In the genomic region with DNA sequence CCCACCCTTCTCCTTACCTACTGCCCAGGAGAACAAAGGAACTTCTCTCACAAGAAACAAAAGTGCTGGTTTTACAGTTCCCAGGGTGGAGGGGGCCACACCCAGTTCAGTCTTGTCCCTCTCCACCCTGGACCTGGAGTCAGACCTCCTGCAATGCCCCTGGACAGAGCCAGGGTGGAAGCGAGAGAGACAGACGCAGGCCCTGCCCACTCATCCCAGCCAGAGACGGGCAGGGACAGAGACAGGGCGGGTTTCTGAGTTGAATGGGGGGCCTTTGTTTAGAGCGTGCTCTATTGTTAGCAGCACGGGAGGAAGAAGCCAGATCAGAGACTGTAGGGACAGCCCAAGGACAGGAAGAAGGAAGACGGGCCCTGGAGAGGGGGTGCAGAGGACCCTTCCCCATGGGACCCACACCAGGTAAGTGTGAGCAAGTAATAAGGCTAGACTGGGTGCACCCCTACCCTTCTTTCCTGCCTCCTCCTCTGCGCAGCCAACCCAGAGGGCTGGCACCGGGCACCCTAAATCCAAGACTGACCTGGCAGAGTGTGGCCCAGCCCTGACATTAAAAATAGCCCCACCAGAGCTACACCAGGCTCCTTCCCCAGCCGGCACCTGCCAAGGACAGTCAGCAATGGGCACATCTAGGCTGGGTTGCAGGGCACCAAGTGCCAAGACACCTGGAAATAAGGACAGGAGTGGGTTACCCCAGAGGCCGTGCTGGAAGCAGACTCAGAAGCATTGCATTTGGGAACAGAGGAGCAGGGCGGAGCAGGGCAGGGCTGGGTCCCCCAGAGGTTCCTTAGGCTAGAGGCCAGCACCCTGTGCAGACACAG, we compare ENCODE assay signal across 11 cellular contexts. TPM values are rescaled to one million over a fixed set of nuclear protein-coding genes. Genes with fewer than 3 reads are reported as not detected.
DNase-seq lines count a peak whose midpoint lies in the region; ATAC-seq, FAIRE-seq and TF ChIP-seq lines count a peak whose summit lies in the region.
"Had no signal": no experiment of that assay in that cellular context is flagged by ENCODE, and none has a peak within 500 bp of the region (broad histone marks: within the 10 kb centered on the region; RNA-seq: fewer than 3 reads in every experiment).

No MANE protein-coding gene starts in this region.

- H3K4me3 ChIP-seq in H7 (ENCODE audit: insufficient read depth, low read depth, low read length) = no peak overlapping the region
- no peak overlapping the region for H3K4me3 ChIP-seq in bronchial epithelial cell (ENCODE audit: low read depth, low read length)

- no peak for FAIRE-seq in bronchial epithelial cell (lab: Jason Lieb, UNC)
- FAIRE-seq: D721Med had no signal

- no peaks in the 10 kb centered on the region for H3K27me3 ChIP-seq in H7 (ENCODE audit: control insufficient read depth, insufficient read depth, low read length)
- H3K27me3 ChIP-seq in bronchial epithelial cell (ENCODE audit: control insufficient read depth, insufficient read depth, low read length) = no peaks in the 10 kb centered on the region

- DNase-seq in H7 = peak; percentile 84
- peak; percentile 39 for DNase-seq in bronchial epithelial cell (ENCODE audit: low read depth)
- DNase-seq in iPS-NIHi11 (ENCODE audit: low spot score) = peak; percentile 68
- peak; percentile 87 for DNase-seq in putamen (ENCODE audit: low spot score)
- DNase-seq in SHP77 (lab: John Stamatoyannopoulos, UW) = no peak
- DNase-seq in NOMO-1 (lab: John Stamatoyannopoulos, UW; ENCODE audit: unreplicated experiment in 2 of 2) = no peak
- DNase-seq: naive B cell had no signal

- ATAC-seq in HG03039 (IDR thresholded peaks at IDR 0.05; ENCODE audit: unreplicated experiment) (no peak), HG03565 (IDR thresholded peaks at IDR 0.05; ENCODE audit: unreplicated experiment) (no peak)

- no peak for TF ChIP-seq CTCF in bronchial epithelial cell (IDR thresholded peaks at IDR 0.05; ENCODE audit: insufficient read depth, low read length, severe bottlenecking)

- H3K36me3 ChIP-seq in H7 (replicated peaks; ENCODE audit: control insufficient read depth, insufficient read depth, low read length) (peaks cover 4% of the 10 kb centered on the region), bronchial epithelial cell (ENCODE audit: control insufficient read depth, insufficient read depth, low read length) (peaks cover 38% of the 10 kb centered on the region)

RNA-seq across cellular contexts. Expression of a gene that starts 10.9 kb away (rescaled TPM):
- total RNA-seq in H7 (2014; rRNA removed; shearing (Covaris generic)) = 58.4 and 68.5 TPM in 2 replicates
- total RNA-seq in bronchial epithelial cell = 227 and 407 TPM in 2 replicates
- total RNA-seq: LHCN-M2 had no signal

RNA-seq across cellular contexts. Expression of a gene that starts 36.1 kb away (rescaled TPM):
- 34.7 and 44.6 TPM in 2 replicates for total RNA-seq in H7 (2014; rRNA removed; shearing (Covaris generic))
- 32.1 and 47.1 TPM in 2 replicates for total RNA-seq in bronchial epithelial cell

RNA-seq across cellular contexts. Expression of a gene that starts 37.2 kb away (rescaled TPM):
- total RNA-seq in H7 (2014; rRNA removed; shearing (Covaris generic)) = 206 and 213 TPM in 2 replicates
- total RNA-seq in bronchial epithelial cell = 64.1 and 81.6 TPM in 2 replicates

RNA-seq across cellular contexts. Expression of a gene that starts 41.2 kb away (rescaled TPM):
- total RNA-seq in H7 (2014; rRNA removed; shearing (Covaris generic)) = 0.28 and 0.48 TPM in 2 replicates
- total RNA-seq in bronchial epithelial cell = 2.6 and 5.0 TPM in 2 replicates
- total RNA-seq: LHCN-M2 had no signal

Comparison
In these comparisons a context has a peak if more than half of its experiments do, and no peak if none do; other contexts are left out.
1. DNase-seq: peak in H7 (single experiment), bronchial epithelial cell (single experiment), iPS-NIHi11 (single experiment) and putamen (single experiment); none in SHP77 (0 of 2) and NOMO-1 (0 of 2).